ENCODE assay signal across 1 cellular context in genomic region chr11:2120359-2121100, GRCh38.
A peak's percentile ranks its signal among the peaks of the same experiment; 100 is the strongest.
TF ChIP-seq lines count a peak whose summit lies in the region.

No MANE protein-coding gene starts in this region.

TF ChIP-seq in HEK293, 187 proteins besides CTCF, POLR2A, EP300 and RAD21 (continued from another document):
- TF ChIP-seq REST (tag by site-specific recombination; IDR thresholded peaks at IDR 0.05) (no peak), ZNF518A (tag by site-specific recombination; conservative IDR thresholded peaks at IDR 0.05; ENCODE audit: low read depth) (no peak), ZIC2 (tag by site-specific recombination; IDR thresholded peaks at IDR 0.05) (peak; percentile 16; the same call in 1 of the 2 replicates), ZNF274 (IDR thresholded peaks at IDR 0.05; ENCODE audit: low read length) (no peak), ZNF274 (tag by site-specific recombination; IDR thresholded peaks at IDR 0.05; ENCODE audit: borderline replicate concordance) (no peak), ZNF658 (tag by site-specific recombination; IDR thresholded peaks at IDR 0.05) (no peak), ZNF560 (tag by site-specific recombination; IDR thresholded peaks at IDR 0.05; ENCODE audit: borderline replicate concordance) (no peak), ZBTB17 (tag by site-specific recombination; IDR thresholded peaks at IDR 0.05) (no peak), ATF2 (tag by site-specific recombination; IDR thresholded peaks at IDR 0.05; ENCODE audit: low read depth) (no peak), HIC1 (tag by site-specific recombination; IDR thresholded peaks at IDR 0.05) (no peak), KLF1 (tag by site-specific recombination; IDR thresholded peaks at IDR 0.05) (peak; percentile 72)
TF ChIP-seq in HEK293: peak in this region for 2.
